Comparison of ENCODE assay signal across 13 cellular contexts in the genomic region with DNA sequence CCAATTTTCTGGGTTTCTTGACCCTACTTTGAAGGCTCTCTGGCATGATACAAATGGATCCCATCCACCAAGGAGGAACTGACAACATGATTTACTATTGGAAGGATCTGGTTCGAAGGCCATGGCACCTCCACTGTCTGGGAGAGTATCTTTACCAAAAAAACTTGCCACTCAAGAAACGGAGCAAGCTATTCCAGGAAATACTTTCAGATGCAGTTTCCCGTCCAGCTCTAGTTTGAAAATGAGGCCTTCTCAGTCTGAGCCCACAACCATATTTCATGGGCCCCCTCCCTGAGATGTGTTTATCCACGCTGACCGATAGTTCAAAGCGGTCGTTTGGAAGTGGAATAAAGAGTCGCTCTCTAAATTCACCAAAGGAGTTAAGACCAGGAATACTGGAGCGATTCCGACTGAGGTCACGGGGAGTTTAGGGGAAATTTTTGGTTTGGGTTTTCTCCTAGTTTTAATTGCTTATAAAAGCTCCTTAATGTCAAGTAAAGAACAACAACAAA.
DNase-seq lines count a peak whose midpoint lies in the region; ATAC-seq and TF ChIP-seq lines count a peak whose summit lies in the region.
"Had no signal": no experiment of that assay in that cellular context is flagged by ENCODE, and none has a peak within 500 bp of the region (broad histone marks: within the 10 kb centered on the region; RNA-seq: fewer than 3 reads in every experiment).

No MANE protein-coding gene starts in this region.

- H3K27ac Mint-ChIP-seq in chondrocyte (ENCODE audit: unreplicated experiment), result peak overlapping the region; percentile 68

- H3K79me2 ChIP-seq in ACC112 (ENCODE audit: control insufficient read depth, insufficient read depth, low read length, unreplicated experiment), result no peaks in the 10 kb centered on the region

- ATAC-seq in GM21576 (IDR thresholded peaks at IDR 0.05; ENCODE audit: unreplicated experiment) (no peak), HG02885 (IDR thresholded peaks at IDR 0.05; ENCODE audit: poor library complexity, unreplicated experiment) (no peak)

- peaks cover 1% of the 10 kb centered on the region for H3K36me3 Mint-ChIP-seq in chondrocyte (ENCODE audit: low read depth)

- peak in 2 of 4 donors; percentile 10 to 16 for TF ChIP-seq EP300 in sigmoid colon (IDR thresholded peaks at IDR 0.05)

- H3K36me3 ChIP-seq in ACC112 (ENCODE audit: insufficient read depth, low read length), result no peaks in the 10 kb centered on the region
- peaks cover 0 to 6% (median 0%) of the 10 kb centered on the region in 4 donors for H3K36me3 ChIP-seq in sigmoid colon

- TF ChIP-seq CTCF in chondrocyte (IDR thresholded peaks at IDR 0.05) (no peak), sigmoid colon (IDR thresholded peaks at IDR 0.05) (no peak), GM20000 (IDR thresholded peaks at IDR 0.05; ENCODE audit: extremely low read depth, missing control alignments) (no peak)

- H3K27me3 ChIP-seq in ACC112 (ENCODE audit: insufficient read depth, low read length) (no peaks in the 10 kb centered on the region), sigmoid colon (no peaks in the 10 kb centered on the region)

- DNase-seq in chondrocyte (ENCODE audit: low spot score), result no peak
- peak; percentile 80 for DNase-seq in left kidney (ENCODE audit: low read depth, low spot score)
- no peak for DNase-seq in sigmoid colon
- no peak for DNase-seq in GM20000 (ENCODE audit: low spot score)
- no peak for DNase-seq in NCI-H128 (lab: John Stamatoyannopoulos, UW; ENCODE audit: unreplicated experiment)
- DNase-seq: activated CD4-positive, alpha-beta T cell treated with anti-CD3 and anti-CD28 coated beads for 1 hour; amygdala; H7; MM.1S; NCI-H2171 had no signal

- WGBS in sigmoid colon, 2 donors, result 66 to 77% methylated on average over 11 of the region's 11 CpGs

- intact Hi-C loops in sigmoid colon (cut with DNase I), result no loop called here

- H3K4me3 ChIP-seq in ACC112 (ENCODE audit: low read depth, low read length) (no peak overlapping the region), sigmoid colon (no peak overlapping the region)

- no peak for TF ChIP-seq POLR2A in sigmoid colon (IDR thresholded peaks at IDR 0.05)

- no peaks in the 10 kb centered on the region for H3K27me3 Mint-ChIP-seq in chondrocyte (ENCODE audit: low read depth)

- no peak overlapping the region for H2AFZ ChIP-seq in ACC112 (ENCODE audit: low read length, unreplicated experiment)

- peaks cover 8% of the 10 kb centered on the region for H3K4me1 ChIP-seq in ACC112 (ENCODE audit: control insufficient read depth, insufficient read depth, low read length, unreplicated experiment)
- H3K4me1 ChIP-seq in sigmoid colon, result peaks cover 0 to 73% (median 61%) of the 10 kb centered on the region in 4 donors

- H3K9me3 Mint-ChIP-seq in chondrocyte (ENCODE audit: low read depth), result no peaks in the 10 kb centered on the region

- H3K4me1 Mint-ChIP-seq in chondrocyte (ENCODE audit: low read depth), result peaks cover 37% of the 10 kb centered on the region

- H3K27ac ChIP-seq in ACC112 (ENCODE audit: low read depth, low read length), result 0 out of 2 replicates have a peak overlapping the region, but pooled peaks have one; percentile 41
- H3K27ac ChIP-seq in sigmoid colon, result peak overlapping the region; percentile 61 to 87 (median 80)

- no peak overlapping the region for H3K4me3 Mint-ChIP-seq in chondrocyte (ENCODE audit: unreplicated experiment)

- H3K9me3 ChIP-seq in sigmoid colon, result no peaks in the 10 kb centered on the region
